ENCODE assay signal across 12 cellular contexts in genomic region chr18:75638223-75638596, GRCh38.
DNase-seq lines count a peak whose midpoint lies in the region; FAIRE-seq and TF ChIP-seq lines count a peak whose summit lies in the region.
"Had no signal": no experiment of that assay in that cellular context is flagged by ENCODE, and none has a peak within 500 bp of the region (broad histone marks: within the 10 kb centered on the region; RNA-seq: fewer than 3 reads in every experiment).

No MANE protein-coding gene starts in this region.

- TF ChIP-seq CTCF in WI38 (IDR thresholded peaks at IDR 0.05; ENCODE audit: low read depth, low read length) (no peak), cardiac muscle cell (IDR thresholded peaks at IDR 0.05; ENCODE audit: low read depth, low read length) (peak; percentile 31), osteoblast (IDR thresholded peaks at IDR 0.05; ENCODE audit: extremely low read depth, low read depth, low read length) (peak; percentile 39), Calu3 (IDR thresholded peaks at IDR 0.05; ENCODE audit: unreplicated experiment) (no peak)

- H3K4me1 ChIP-seq in cardiac muscle cell (ENCODE audit: low read depth) (peaks cover 14% of the 10 kb centered on the region), osteoblast (ENCODE audit: insufficient read depth, low read length) (peaks cover 17% of the 10 kb centered on the region)
- H3K4me1 ChIP-seq: HAP-1 had no signal

- peak overlapping the region; percentile 63 for H2AFZ ChIP-seq in osteoblast (ENCODE audit: low read length)

- H3K27ac ChIP-seq in cardiac muscle cell (no peak overlapping the region), osteoblast (ENCODE audit: low read depth, low read length) (peak overlapping the region; percentile 71)
- H3K27ac ChIP-seq: BLaER1 had no signal

- H3K9me3 Mint-ChIP-seq in Calu3 (ENCODE audit: low read depth, unreplicated experiment), result peaks cover 17% of the 10 kb centered on the region

- no peaks in the 10 kb centered on the region for H3K79me2 ChIP-seq in osteoblast (ENCODE audit: insufficient read depth, low read length)

- no peaks in the 10 kb centered on the region for H3K27me3 ChIP-seq in cardiac muscle cell
- H3K27me3 ChIP-seq in osteoblast (ENCODE audit: insufficient read depth, low read length), result no peaks in the 10 kb centered on the region
- H3K27me3 ChIP-seq: BLaER1 had no signal

- H3K27ac Mint-ChIP-seq in Calu3 (ENCODE audit: unreplicated experiment), result no peak overlapping the region
- H3K27ac Mint-ChIP-seq: dendritic cell treated with granulocyte-macrophage colony-stimulating factor and Interleukin-4, amounts not matched to agents 40 ng/mL and 50 ng/mL, for 4 days had no signal

- no peak for TF ChIP-seq POLR2A in GM12891 (IDR thresholded peaks at IDR 0.05; ENCODE audit: low read depth, low read length)

- CTCF ChIA-PET in Calu3 (lab: Charles Lee), result no interaction called here

- H3K27me3 Mint-ChIP-seq in Calu3 (ENCODE audit: unreplicated experiment), result no peaks in the 10 kb centered on the region
- H3K27me3 Mint-ChIP-seq: dendritic cell treated with granulocyte-macrophage colony-stimulating factor and Interleukin-4, amounts not matched to agents 40 ng/mL and 50 ng/mL, for 4 days had no signal

- intact Hi-C loops in Calu3 (cut with micrococcal nuclease; ENCODE audit: unreplicated experiment), result no loop called here

- H3K4me3 Mint-ChIP-seq in Calu3 (ENCODE audit: low read depth, unreplicated experiment), result no peak overlapping the region
- H3K4me3 Mint-ChIP-seq: dendritic cell treated with granulocyte-macrophage colony-stimulating factor and Interleukin-4, amounts not matched to agents 40 ng/mL and 50 ng/mL, for 4 days had no signal

- H3K36me3 Mint-ChIP-seq in Calu3 (ENCODE audit: insufficient read depth, unreplicated experiment), result no peaks in the 10 kb centered on the region

- H3K4me1 Mint-ChIP-seq in Calu3 (ENCODE audit: low read depth, unreplicated experiment), result no peaks in the 10 kb centered on the region

- H3K9me3 ChIP-seq in cardiac muscle cell (ENCODE audit: low read depth) (no peaks in the 10 kb centered on the region), osteoblast (ENCODE audit: low read depth, low read length) (no peaks in the 10 kb centered on the region)
- H3K9me3 ChIP-seq: BLaER1, HAP-1 had no signal

- peak overlapping the region; percentile 34; the same call in 1 of the 2 replicates for H3K4me3 ChIP-seq in WI38 (ENCODE audit: low read depth, low read length)
- no peak overlapping the region for H3K4me3 ChIP-seq in cardiac muscle cell
- peak overlapping the region; percentile 58 for H3K4me3 ChIP-seq in osteoblast (ENCODE audit: insufficient read depth, low read length)
- H3K4me3 ChIP-seq: BLaER1, HAP-1 had no signal

- H4K20me1 ChIP-seq in osteoblast (ENCODE audit: insufficient read depth, low read length), result no peaks in the 10 kb centered on the region
- H4K20me1 ChIP-seq: BLaER1 had no signal

- BruUV-seq in Calu3 (replicated peaks; lab: Mats Ljungman, UMichigan), result no TSS peak

- no peaks in the 10 kb centered on the region for H3K36me3 ChIP-seq in cardiac muscle cell
- no peaks in the 10 kb centered on the region for H3K36me3 ChIP-seq in osteoblast (ENCODE audit: insufficient read depth, low read length)
- H3K36me3 ChIP-seq: BLaER1, HAP-1 had no signal

- H3K4me2 ChIP-seq in osteoblast (ENCODE audit: insufficient read depth, low read length), result peak overlapping the region; percentile 77
- H3K4me2 ChIP-seq: BLaER1 had no signal

- DNase-seq in AG08396 (ENCODE audit: low spot score) (peak; percentile 49), cardiac muscle cell (ENCODE audit: low read depth in 1 of 2, low spot score in 1 of 2) (peak; percentile 44 to 78), osteoblast (ENCODE audit: insufficient read length, low spot score, missing footprints) (peak; percentile 62), Calu3 (no peak), NCI-H345 (lab: John Stamatoyannopoulos, UW) (no peak), NCI-H146 treated with DMSO at 0.1 percent for 48 hours (lab: John Stamatoyannopoulos, UW; ENCODE audit: unreplicated experiment) (no peak), GM12891 (ENCODE audit: insufficient read length, low spot score) (no peak)
- DNase-seq: stimulated activated CD4-positive, alpha-beta T cell treated with anti-CD3 and anti-CD28 coated beads, Interleukin-1b, Interleukin-23, amount 100 ng/mL, for 48 hours had no signal

- no peak for FAIRE-seq in GM12891 (lab: Jason Lieb, UNC)

TF ChIP-seq in GM12891, 5 proteins besides CTCF, POLR2A, EP300 and RAD21:
- TF ChIP-seq PAX5 (IDR thresholded peaks at IDR 0.05; ENCODE audit: insufficient read depth, low read length, severe bottlenecking), result no peak

Comparison
In these comparisons a context has a peak if more than half of its experiments do, and no peak if none do; other contexts are left out.
1. DNase-seq: peak in AG08396 (single experiment), cardiac muscle cell (2 of 2) and osteoblast (single experiment); none in Calu3 (single experiment), NCI-H345 (single experiment), NCI-H146 treated with DMSO at 0.1 percent for 48 hours (single experiment) and GM12891 (single experiment).
2. CTCF ChIP-seq: peak in cardiac muscle cell (single experiment) and osteoblast (single experiment); none in WI38 (single experiment) and Calu3 (single experiment).